8 cellular contexts compared by ENCODE assay signal in the genomic region with DNA sequence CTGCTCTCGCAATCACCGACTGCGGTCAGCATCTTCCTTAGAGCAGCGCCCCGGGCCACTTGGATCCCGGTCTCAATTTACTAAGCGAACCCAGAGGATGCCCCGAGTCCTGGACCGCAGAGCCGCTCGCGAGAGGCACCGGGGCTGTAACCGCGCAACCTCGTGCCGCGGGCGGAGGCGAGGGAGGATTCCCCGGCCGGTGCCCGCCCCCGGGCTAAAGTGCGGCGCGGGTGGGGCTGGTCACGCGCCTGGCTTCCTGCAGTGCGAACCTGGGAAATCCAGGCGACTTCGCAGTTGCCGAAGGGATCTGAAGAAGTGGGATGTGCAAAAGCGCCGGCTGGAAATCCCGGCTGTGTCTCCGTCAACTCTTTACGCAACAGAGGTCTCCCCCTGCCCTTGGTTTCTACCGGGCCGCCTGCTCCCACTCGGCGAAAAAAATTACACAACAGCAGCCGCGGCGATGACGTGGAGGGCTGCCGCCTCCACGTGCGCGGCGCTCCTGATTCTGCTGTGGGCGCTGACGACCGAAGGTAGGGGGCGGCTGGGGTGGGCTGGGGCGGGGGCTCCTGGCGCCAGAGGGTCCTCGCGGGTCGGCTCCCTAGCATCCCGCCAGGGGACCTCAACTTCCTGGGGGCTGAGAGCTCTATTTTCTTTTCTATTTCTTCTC.
DNase-seq lines count a peak whose midpoint lies in the region; ATAC-seq lines count a peak whose summit lies in the region.

A gene with protein sequence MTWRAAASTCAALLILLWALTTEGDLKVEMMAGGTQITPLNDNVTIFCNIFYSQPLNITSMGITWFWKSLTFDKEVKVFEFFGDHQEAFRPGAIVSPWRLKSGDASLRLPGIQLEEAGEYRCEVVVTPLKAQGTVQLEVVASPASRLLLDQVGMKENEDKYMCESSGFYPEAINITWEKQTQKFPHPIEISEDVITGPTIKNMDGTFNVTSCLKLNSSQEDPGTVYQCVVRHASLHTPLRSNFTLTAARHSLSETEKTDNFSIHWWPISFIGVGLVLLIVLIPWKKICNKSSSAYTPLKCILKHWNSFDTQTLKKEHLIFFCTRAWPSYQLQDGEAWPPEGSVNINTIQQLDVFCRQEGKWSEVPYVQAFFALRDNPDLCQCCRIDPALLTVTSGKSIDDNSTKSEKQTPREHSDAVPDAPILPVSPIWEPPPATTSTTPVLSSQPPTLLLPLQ (plus strand): TSS at position 291 of the 667 bp plus-strand sequence. CDS start 170 bp downstream, at position 461.

- peak within 1 kb of the TSS; percentile 46 for H3K27ac Mint-ChIP-seq in memory B cell

- H3K4me1 ChIP-seq in effector memory CD4-positive, alpha-beta T cell (ENCODE audit: control insufficient read depth, insufficient read depth, low read length, poor library complexity, severe bottlenecking), result peaks cover 28% of the 10 kb centered on the region

- H3K27me3 Mint-ChIP-seq in memory B cell, result peaks cover 11% of the 10 kb centered on the region

- H3K4me1 Mint-ChIP-seq in memory B cell, result peaks cover 20% of the 10 kb centered on the region

- no peaks in the 10 kb centered on the region for H3K36me3 ChIP-seq in effector memory CD4-positive, alpha-beta T cell (ENCODE audit: control insufficient read depth, insufficient read depth, low read length)

- no peaks in the 10 kb centered on the region for H3K36me3 Mint-ChIP-seq in memory B cell

- H3K4me3 Mint-ChIP-seq in memory B cell, result peak within 1 kb of the TSS; percentile 78

- peak; percentile 68 for ATAC-seq in memory B cell (ENCODE audit: low read depth)
- ATAC-seq in GM21737 (IDR thresholded peaks at IDR 0.05; ENCODE audit: unreplicated experiment), result no peak

- no peaks in the 10 kb centered on the region for H3K9me3 Mint-ChIP-seq in memory B cell

- H3K9me3 ChIP-seq in effector memory CD4-positive, alpha-beta T cell (ENCODE audit: control insufficient read depth, low read length), result no peaks in the 10 kb centered on the region

- H3K27ac ChIP-seq in effector memory CD4-positive, alpha-beta T cell (ENCODE audit: insufficient read depth, low read length, poor library complexity, severe bottlenecking), result no peak within 1 kb of the TSS

- H3K27me3 ChIP-seq in effector memory CD4-positive, alpha-beta T cell (replicated peaks; ENCODE audit: control insufficient read depth, insufficient read depth, low read length, poor library complexity, severe bottlenecking), result no peaks in the 10 kb centered on the region

- DNase-seq in NCI-H345 (lab: John Stamatoyannopoulos, UW), result peak; percentile 27
- no peak for DNase-seq in NCI-H345 treated with DMSO at 0.1 percent for 48 hours (lab: John Stamatoyannopoulos, UW; ENCODE audit: unreplicated experiment)
- peak; percentile 89 for DNase-seq in NCI-H748 (lab: John Stamatoyannopoulos, UW; ENCODE audit: unreplicated experiment)
- DNase-seq in activated CD8-positive, alpha-beta memory T cell treated with anti-CD3 and anti-CD28 coated beads for 48 hours (ENCODE audit: low read depth in 2 of 3, low spot score in 2 of 3), result peak in 2 of 3 experiments; percentile 20 to 45
- DNase-seq in effector memory CD4-positive, alpha-beta T cell, result peak; percentile 58 to 65 (median 58)
- DNase-seq in memory B cell (ENCODE audit: low spot score in 2 of 2), result peak; percentile 21 to 57
- DNase-seq in stimulated activated CD4-positive, alpha-beta T cell treated with anti-CD3 and anti-CD28 coated beads, TNF-alpha, amount 100 ng/mL, for 24 hours (ENCODE audit: low read depth in 3 of 3), result peak; percentile 21 to 54 (median 41)

- H3K4me3 ChIP-seq in effector memory CD4-positive, alpha-beta T cell (ENCODE audit: insufficient read depth, low read depth, low read length, poor library complexity, severe bottlenecking), result peak within 1 kb of the TSS; percentile 73
